1 cellular context compared by ENCODE assay signal in genomic region chr12:107780298-107780697, GRCh38.
TF ChIP-seq lines count a peak whose summit lies in the region.

No MANE protein-coding gene starts in this region.

TF ChIP-seq in GM12878, 131 proteins besides CTCF, POLR2A, EP300 and RAD21:
- TF ChIP-seq POLR2AphosphoS2 (IDR thresholded peaks at IDR 0.05; ENCODE audit: low read depth, low read length), result no peak
- no peak for TF ChIP-seq JUND (IDR thresholded peaks at IDR 0.05; ENCODE audit: low read depth, low read length)
- no peak for TF ChIP-seq SMAD1 (IDR thresholded peaks at IDR 0.05; ENCODE audit: low read depth, partially characterized antibody)
- 0 out of 2 replicates have a peak, but pooled peaks have one; percentile 6 for TF ChIP-seq SPI1 (IDR thresholded peaks at IDR 0.05; ENCODE audit: borderline replicate concordance, insufficient read depth, low read depth, low read length)
- no peak for TF ChIP-seq NR2F1 (conservative IDR thresholded peaks at IDR 0.05)
